Comparison of ENCODE assay signal across 1 cellular context in genomic region chr12:124490584-124491305, GRCh38.
TF ChIP-seq lines count a peak whose summit lies in the region.

No MANE protein-coding gene starts in this region.

TF ChIP-seq in K562, 482 proteins besides CTCF, POLR2A, EP300 and RAD21 (continued from another document and continues in another):
- TF ChIP-seq NFXL1 (CRISPR knock-in tag; IDR thresholded peaks at IDR 0.05) (no peak), MAFK (IDR thresholded peaks at IDR 0.05; ENCODE audit: low read length) (no peak), CBX8 (IDR thresholded peaks at IDR 0.05; ENCODE audit: borderline replicate concordance, extremely low read depth, low read depth, low read length, poor library complexity, severe bottlenecking) (no peak), EGR1 (conservative IDR thresholded peaks at IDR 0.05) (0 out of 2 replicates have a peak, but pooled peaks have one; percentile 4), SNIP1 (IDR thresholded peaks at IDR 0.05; ENCODE audit: low read depth) (no peak), MTA1 (IDR thresholded peaks at IDR 0.05; ENCODE audit: borderline replicate concordance) (no peak), SPI1 (IDR thresholded peaks at IDR 0.05; ENCODE audit: borderline replicate concordance, low read depth, low read length) (no peak), ELF2 (CRISPR knock-in tag; IDR thresholded peaks at IDR 0.05) (no peak), DNMT1 (IDR thresholded peaks at IDR 0.05) (no peak), TFAP4 (CRISPR knock-in tag; IDR thresholded peaks at IDR 0.05; ENCODE audit: borderline replicate concordance) (peak; percentile 70; the same call in 1 of the 2 replicates), ETV5 (CRISPR knock-in tag; IDR thresholded peaks at IDR 0.05; ENCODE audit: low read depth) (no peak; the same call in 1 of the 2 replicates), ILF3 (IDR thresholded peaks at IDR 0.05; ENCODE audit: borderline replicate concordance) (no peak), ZNF316 (IDR thresholded peaks at IDR 0.05) (peak; percentile 78), NBN (IDR thresholded peaks at IDR 0.05; ENCODE audit: low read depth) (no peak), EWSR1 (IDR thresholded peaks at IDR 0.05; ENCODE audit: borderline replicate concordance, low read depth, partially characterized antibody) (no peak), ZNF780A (CRISPR knock-in tag; IDR thresholded peaks at IDR 0.05) (no peak), ZNF121 (CRISPR knock-in tag; conservative IDR thresholded peaks at IDR 0.05) (no peak), CBFA2T3 (IDR thresholded peaks at IDR 0.05) (peak; percentile 85), RBM39 (optimal IDR thresholded peaks at IDR 0.05; ENCODE audit: low read depth, low read length) (no peak), ZNF175 (CRISPR knock-in tag; IDR thresholded peaks at IDR 0.05; ENCODE audit: low read depth) (no peak), MNT (conservative IDR thresholded peaks at IDR 0.05) (peak in 1 of 2 experiments; percentile 41; a peak in 1 of 4 replicates), FOXA1 (IDR thresholded peaks at IDR 0.05; ENCODE audit: borderline replicate concordance) (no peak), POLR2AphosphoS5 (IDR thresholded peaks at IDR 0.05; ENCODE audit: control insufficient read depth, insufficient read depth, low read depth, low read length) (peak; percentile 51; the same call in 1 of the 2 replicates), MAFF (IDR thresholded peaks at IDR 0.05; ENCODE audit: low read length) (0 out of 2 replicates have a peak, but pooled peaks have one; percentile 7), ZC3H11A (IDR thresholded peaks at IDR 0.05; ENCODE audit: low read depth, low read length) (no peak), BRF2 (IDR thresholded peaks at IDR 0.05; ENCODE audit: borderline replicate concordance, insufficient read depth, insufficient read length) (no peak), HIVEP1 (CRISPR knock-in tag; IDR thresholded peaks at IDR 0.05) (no peak), ESRRB (CRISPR knock-in tag; IDR thresholded peaks at IDR 0.05; ENCODE audit: borderline replicate concordance) (no peak), ELK3 (CRISPR knock-in tag; IDR thresholded peaks at IDR 0.05) (no peak), ZZZ3 (IDR thresholded peaks at IDR 0.05) (no peak), CEBPB (tag; IDR thresholded peaks at IDR 0.05) (peak; percentile 63; the same call in 1 of the 2 replicates), IRF9 (tag; IDR thresholded peaks at IDR 0.05) (no peak), TCF7 (IDR thresholded peaks at IDR 0.05; ENCODE audit: borderline replicate concordance) (no peak), HNRNPLL (IDR thresholded peaks at IDR 0.05; ENCODE audit: low read depth, low read length, poor library complexity, severe bottlenecking) (no peak), SP1 (CRISPR knock-in tag; IDR thresholded peaks at IDR 0.05) (peak; percentile 76), BACH1 (tag; IDR thresholded peaks at IDR 0.05) (no peak), BHLHE40 (IDR thresholded peaks at IDR 0.05; ENCODE audit: low read length) (peak; percentile 25; the same call in 1 of the 2 replicates), SIRT6 (IDR thresholded peaks at IDR 0.05; ENCODE audit: low read depth, low read length) (no peak), ARID1B (IDR thresholded peaks at IDR 0.05) (peak; percentile 80), E2F3 (CRISPR knock-in tag; IDR thresholded peaks at IDR 0.05) (no peak), ZFP91 (CRISPR knock-in tag; IDR thresholded peaks at IDR 0.05) (no peak), CBX1 (IDR thresholded peaks at IDR 0.05; ENCODE audit: low read depth) (no peak), ZFX (CRISPR knock-in tag; IDR thresholded peaks at IDR 0.05) (peak; percentile 70)
- TF ChIP-seq, protein P1, sequence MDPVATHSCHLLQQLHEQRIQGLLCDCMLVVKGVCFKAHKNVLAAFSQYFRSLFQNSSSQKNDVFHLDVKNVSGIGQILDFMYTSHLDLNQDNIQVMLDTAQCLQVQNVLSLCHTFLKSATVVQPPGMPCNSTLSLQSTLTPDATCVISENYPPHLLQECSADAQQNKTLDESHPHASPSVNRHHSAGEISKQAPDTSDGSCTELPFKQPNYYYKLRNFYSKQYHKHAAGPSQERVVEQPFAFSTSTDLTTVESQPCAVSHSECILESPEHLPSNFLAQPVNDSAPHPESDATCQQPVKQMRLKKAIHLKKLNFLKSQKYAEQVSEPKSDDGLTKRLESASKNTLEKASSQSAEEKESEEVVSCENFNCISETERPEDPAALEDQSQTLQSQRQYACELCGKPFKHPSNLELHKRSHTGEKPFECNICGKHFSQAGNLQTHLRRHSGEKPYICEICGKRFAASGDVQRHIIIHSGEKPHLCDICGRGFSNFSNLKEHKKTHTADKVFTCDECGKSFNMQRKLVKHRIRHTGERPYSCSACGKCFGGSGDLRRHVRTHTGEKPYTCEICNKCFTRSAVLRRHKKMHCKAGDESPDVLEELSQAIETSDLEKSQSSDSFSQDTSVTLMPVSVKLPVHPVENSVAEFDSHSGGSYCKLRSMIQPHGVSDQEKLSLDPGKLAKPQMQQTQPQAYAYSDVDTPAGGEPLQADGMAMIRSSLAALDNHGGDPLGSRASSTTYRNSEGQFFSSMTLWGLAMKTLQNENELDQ (CRISPR knock-in tag; IDR thresholded peaks at IDR 0.05; ENCODE audit: borderline replicate concordance) = no peak
- TF ChIP-seq, protein P2, sequence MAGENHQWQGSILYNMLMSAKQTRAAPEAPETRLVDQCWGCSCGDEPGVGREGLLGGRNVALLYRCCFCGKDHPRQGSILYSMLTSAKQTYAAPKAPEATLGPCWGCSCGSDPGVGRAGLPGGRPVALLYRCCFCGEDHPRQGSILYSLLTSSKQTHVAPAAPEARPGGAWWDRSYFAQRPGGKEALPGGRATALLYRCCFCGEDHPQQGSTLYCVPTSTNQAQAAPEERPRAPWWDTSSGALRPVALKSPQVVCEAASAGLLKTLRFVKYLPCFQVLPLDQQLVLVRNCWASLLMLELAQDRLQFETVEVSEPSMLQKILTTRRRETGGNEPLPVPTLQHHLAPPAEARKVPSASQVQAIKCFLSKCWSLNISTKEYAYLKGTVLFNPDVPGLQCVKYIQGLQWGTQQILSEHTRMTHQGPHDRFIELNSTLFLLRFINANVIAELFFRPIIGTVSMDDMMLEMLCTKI (IDR thresholded peaks at IDR 0.05; ENCODE audit: partially characterized antibody) = no peak
- TF ChIP-seq, protein P3, sequence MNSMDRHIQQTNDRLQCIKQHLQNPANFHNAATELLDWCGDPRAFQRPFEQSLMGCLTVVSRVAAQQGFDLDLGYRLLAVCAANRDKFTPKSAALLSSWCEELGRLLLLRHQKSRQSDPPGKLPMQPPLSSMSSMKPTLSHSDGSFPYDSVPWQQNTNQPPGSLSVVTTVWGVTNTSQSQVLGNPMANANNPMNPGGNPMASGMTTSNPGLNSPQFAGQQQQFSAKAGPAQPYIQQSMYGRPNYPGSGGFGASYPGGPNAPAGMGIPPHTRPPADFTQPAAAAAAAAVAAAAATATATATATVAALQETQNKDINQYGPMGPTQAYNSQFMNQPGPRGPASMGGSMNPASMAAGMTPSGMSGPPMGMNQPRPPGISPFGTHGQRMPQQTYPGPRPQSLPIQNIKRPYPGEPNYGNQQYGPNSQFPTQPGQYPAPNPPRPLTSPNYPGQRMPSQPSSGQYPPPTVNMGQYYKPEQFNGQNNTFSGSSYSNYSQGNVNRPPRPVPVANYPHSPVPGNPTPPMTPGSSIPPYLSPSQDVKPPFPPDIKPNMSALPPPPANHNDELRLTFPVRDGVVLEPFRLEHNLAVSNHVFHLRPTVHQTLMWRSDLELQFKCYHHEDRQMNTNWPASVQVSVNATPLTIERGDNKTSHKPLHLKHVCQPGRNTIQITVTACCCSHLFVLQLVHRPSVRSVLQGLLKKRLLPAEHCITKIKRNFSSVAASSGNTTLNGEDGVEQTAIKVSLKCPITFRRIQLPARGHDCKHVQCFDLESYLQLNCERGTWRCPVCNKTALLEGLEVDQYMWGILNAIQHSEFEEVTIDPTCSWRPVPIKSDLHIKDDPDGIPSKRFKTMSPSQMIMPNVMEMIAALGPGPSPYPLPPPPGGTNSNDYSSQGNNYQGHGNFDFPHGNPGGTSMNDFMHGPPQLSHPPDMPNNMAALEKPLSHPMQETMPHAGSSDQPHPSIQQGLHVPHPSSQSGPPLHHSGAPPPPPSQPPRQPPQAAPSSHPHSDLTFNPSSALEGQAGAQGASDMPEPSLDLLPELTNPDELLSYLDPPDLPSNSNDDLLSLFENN (IDR thresholded peaks at IDR 0.05; ENCODE audit: low read depth in 2 of 2, low read length in 2 of 2) = no peak
- TF ChIP-seq, protein P4, sequence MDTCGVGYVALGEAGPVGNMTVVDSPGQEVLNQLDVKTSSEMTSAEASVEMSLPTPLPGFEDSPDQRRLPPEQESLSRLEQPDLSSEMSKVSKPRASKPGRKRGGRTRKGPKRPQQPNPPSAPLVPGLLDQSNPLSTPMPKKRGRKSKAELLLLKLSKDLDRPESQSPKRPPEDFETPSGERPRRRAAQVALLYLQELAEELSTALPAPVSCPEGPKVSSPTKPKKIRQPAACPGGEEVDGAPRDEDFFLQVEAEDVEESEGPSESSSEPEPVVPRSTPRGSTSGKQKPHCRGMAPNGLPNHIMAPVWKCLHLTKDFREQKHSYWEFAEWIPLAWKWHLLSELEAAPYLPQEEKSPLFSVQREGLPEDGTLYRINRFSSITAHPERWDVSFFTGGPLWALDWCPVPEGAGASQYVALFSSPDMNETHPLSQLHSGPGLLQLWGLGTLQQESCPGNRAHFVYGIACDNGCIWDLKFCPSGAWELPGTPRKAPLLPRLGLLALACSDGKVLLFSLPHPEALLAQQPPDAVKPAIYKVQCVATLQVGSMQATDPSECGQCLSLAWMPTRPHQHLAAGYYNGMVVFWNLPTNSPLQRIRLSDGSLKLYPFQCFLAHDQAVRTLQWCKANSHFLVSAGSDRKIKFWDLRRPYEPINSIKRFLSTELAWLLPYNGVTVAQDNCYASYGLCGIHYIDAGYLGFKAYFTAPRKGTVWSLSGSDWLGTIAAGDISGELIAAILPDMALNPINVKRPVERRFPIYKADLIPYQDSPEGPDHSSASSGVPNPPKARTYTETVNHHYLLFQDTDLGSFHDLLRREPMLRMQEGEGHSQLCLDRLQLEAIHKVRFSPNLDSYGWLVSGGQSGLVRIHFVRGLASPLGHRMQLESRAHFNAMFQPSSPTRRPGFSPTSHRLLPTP (IDR thresholded peaks at IDR 0.05; ENCODE audit: borderline replicate concordance, extremely low read depth, insufficient read length) = no peak
- TF ChIP-seq, protein P5, sequence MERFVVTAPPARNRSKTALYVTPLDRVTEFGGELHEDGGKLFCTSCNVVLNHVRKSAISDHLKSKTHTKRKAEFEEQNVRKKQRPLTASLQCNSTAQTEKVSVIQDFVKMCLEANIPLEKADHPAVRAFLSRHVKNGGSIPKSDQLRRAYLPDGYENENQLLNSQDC (CRISPR knock-in tag; IDR thresholded peaks at IDR 0.05) = no peak
